Comparison of ENCODE assay signal across 8 cellular contexts in the genomic region with DNA sequence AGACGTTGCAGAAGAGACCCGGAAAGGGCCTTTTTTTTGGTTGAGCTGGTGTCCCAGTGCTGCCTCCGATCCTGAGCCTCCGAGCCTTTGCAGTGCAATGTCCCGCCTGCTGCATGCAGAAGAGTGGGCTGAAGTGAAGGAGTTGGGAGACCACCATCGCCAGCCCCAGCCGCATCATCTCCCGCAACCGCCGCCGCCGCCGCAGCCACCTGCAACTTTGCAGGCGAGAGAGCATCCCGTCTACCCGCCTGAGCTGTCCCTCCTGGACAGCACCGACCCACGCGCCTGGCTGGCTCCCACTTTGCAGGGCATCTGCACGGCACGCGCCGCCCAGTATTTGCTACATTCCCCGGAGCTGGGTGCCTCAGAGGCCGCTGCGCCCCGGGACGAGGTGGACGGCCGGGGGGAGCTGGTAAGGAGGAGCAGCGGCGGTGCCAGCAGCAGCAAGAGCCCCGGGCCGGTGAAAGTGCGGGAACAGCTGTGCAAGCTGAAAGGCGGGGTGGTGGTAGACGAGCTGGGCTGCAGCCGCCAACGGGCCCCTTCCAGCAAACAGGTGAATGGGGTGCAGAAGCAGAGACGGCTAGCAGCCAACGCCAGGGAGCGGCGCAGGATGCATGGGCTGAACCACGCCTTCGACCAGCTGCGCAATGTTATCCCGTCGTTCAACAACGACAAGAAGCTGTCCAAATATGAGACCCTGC. TPM values are rescaled to one million over a fixed set of nuclear protein-coding genes. Genes with fewer than 3 reads are reported as not detected.
DNase-seq lines count a peak whose midpoint lies in the region; ATAC-seq and TF ChIP-seq lines count a peak whose summit lies in the region.

No MANE protein-coding gene starts in this region.

- TF ChIP-seq CTCF in AG04450 (IDR thresholded peaks at IDR 0.05; ENCODE audit: low read depth, low read length), result no peak
- TF ChIP-seq CTCF in MCF 10A (IDR thresholded peaks at IDR 0.05; ENCODE audit: unreplicated experiment), result no peak

- peaks cover 3% of the 10 kb centered on the region; the same call in 1 of the 2 replicates for H3K9me3 ChIP-seq in AG04450 (ENCODE audit: control insufficient read depth, insufficient read depth, low read length)
- H3K9me3 ChIP-seq in HUES6 (ENCODE audit: control insufficient read depth, insufficient read depth, low read depth, low read length), result no peaks in the 10 kb centered on the region
- H3K9me3 ChIP-seq in mucosa of rectum (ENCODE audit: control insufficient read depth in 2 of 2, low read length in 2 of 2), result no peaks in the 10 kb centered on the region

- H3K27ac ChIP-seq in AG04450 (ENCODE audit: low read depth, low read length) (no peak overlapping the region), HUES6 (ENCODE audit: low read depth, low read length) (no peak overlapping the region), mucosa of rectum (ENCODE audit: low read depth in 2 of 2, low read length in 2 of 2) (peak overlapping the region; percentile 71 to 75)

- peak overlapping the region; percentile 51 for H3K9ac ChIP-seq in HUES6 (ENCODE audit: low read length)
- H3K9ac ChIP-seq in mucosa of rectum (ENCODE audit: low read depth in 1 of 2, low read length in 2 of 2), result peak overlapping the region in 1 of 2 donors; percentile 61

- no peaks in the 10 kb centered on the region for H3K36me3 Mint-ChIP-seq in MCF 10A (ENCODE audit: insufficient read depth, unreplicated experiment)

- H3K4me1 Mint-ChIP-seq in MCF 10A (ENCODE audit: insufficient read depth, unreplicated experiment), result no peaks in the 10 kb centered on the region

- H3K27me3 ChIP-seq in AG04450 (ENCODE audit: control insufficient read depth, insufficient read depth, low read length) (peaks cover 70% of the 10 kb centered on the region), HUES6 (ENCODE audit: control insufficient read depth, insufficient read depth, low read length) (peaks cover 97% of the 10 kb centered on the region), mucosa of rectum (ENCODE audit: control insufficient read depth in 2 of 2, insufficient read depth in 2 of 2, low read length in 2 of 2) (peaks cover 41 to 53% of the 10 kb centered on the region in 2 donors)

- peaks cover 27% of the 10 kb centered on the region for H3K27me3 Mint-ChIP-seq in MCF 10A (ENCODE audit: insufficient read depth, unreplicated experiment)

- CTCF ChIA-PET in AG04450 (lab: Charles Lee) (interaction anchor here (0.6 kb wide), 1 partner anchor 586 kb away, joined by 4 read pairs; no protein-coding TSS in a partner anchor), MCF 10A (lab: Yijun Ruan, JAX) (interaction anchor here (0.7 to 1.1 kb wide), 2 partner anchors 13 to 16 kb away, joined by 3 to 5 read pairs; no protein-coding TSS in a partner anchor)

- DNase-seq in AG04450 (ENCODE audit: low read depth, low spot score) (no peak), MCF 10A (ENCODE audit: unreplicated experiment) (peak; percentile 17), AML-193 (lab: John Stamatoyannopoulos, UW) (no peak)
- DNase-seq in stimulated activated naive CD4-positive, alpha-beta T cell treated with Interleukin-2 at 50 U/mL for 16 hours (lab: John Stamatoyannopoulos, UW), result no peak
- no peak for DNase-seq in activated CD4-positive, CD25-positive, alpha-beta regulatory T cell (lab: John Stamatoyannopoulos, UW)

- no peaks in the 10 kb centered on the region for H3K9me3 Mint-ChIP-seq in MCF 10A (ENCODE audit: unreplicated experiment)

- BruUV-seq in MCF 10A (replicated peaks; lab: Mats Ljungman, UMichigan), result no TSS peak

- no peaks in the 10 kb centered on the region for H3K36me3 ChIP-seq in HUES6 (ENCODE audit: control insufficient read depth, insufficient read depth, low read length)
- H3K36me3 ChIP-seq in mucosa of rectum (ENCODE audit: control insufficient read depth in 2 of 2, insufficient read depth in 2 of 2, low read length in 2 of 2), result no peaks in the 10 kb centered on the region

- POLR2A ChIA-PET in AG04450 (lab: Yijun Ruan, JAX) (no interaction called here), MCF 10A (lab: Yijun Ruan, JAX) (no interaction called here)

- intact Hi-C loops in MCF 10A (cut with micrococcal nuclease), result no loop called here

- no peak for ATAC-seq in GM21529 (IDR thresholded peaks at IDR 0.05; ENCODE audit: unreplicated experiment)

- peaks cover 35% of the 10 kb centered on the region for H3K4me1 ChIP-seq in HUES6 (ENCODE audit: control insufficient read depth, insufficient read depth, low read length)
- peaks cover 2 to 23% of the 10 kb centered on the region in 2 donors for H3K4me1 ChIP-seq in mucosa of rectum (ENCODE audit: control insufficient read depth in 2 of 2, insufficient read depth in 2 of 2, low read length in 2 of 2)

- peak overlapping the region; percentile 45 for H3K4me3 ChIP-seq in AG04450 (ENCODE audit: low read depth, low read length)
- peak overlapping the region; percentile 73 for H3K4me3 ChIP-seq in HUES6 (ENCODE audit: low read depth, low read length)
- H3K4me3 ChIP-seq in mucosa of rectum (ENCODE audit: low read length in 2 of 2), result peak overlapping the region; percentile 62 to 67

- peak overlapping the region; percentile 88 for H3K4me3 Mint-ChIP-seq in MCF 10A (ENCODE audit: unreplicated experiment)

- H3K27ac Mint-ChIP-seq in MCF 10A (ENCODE audit: low read depth, unreplicated experiment), result no peak overlapping the region

RNA-seq across cellular contexts. Expression of a gene that starts 0.4 kb away (rescaled TPM):
- polyA plus RNA-seq in AG04450 (2011; rRNA removed), result not detected in 2 replicates
- not detected in 2 replicates for polyA minus RNA-seq in AG04450 (2011; rRNA and poly(A)+ RNA removed)
- total RNA-seq in MCF 10A (2022), result not detected in 2 replicates

Comparison
In these comparisons a context has a peak if more than half of its experiments do, and no peak if none do; other contexts are left out.
1. H3K27ac ChIP-seq: peak in mucosa of rectum (2 of 2); none in AG04450 (single experiment) and HUES6 (single experiment).
2. Peak in every context shown above with its lines, with median percentiles within 50 percentile points of each other: H3K4me3 ChIP-seq.